Comparison of ENCODE assay signal across 8 cellular contexts in genomic region chr7:56105508-56105907, GRCh38. TPM values are rescaled to one million over a fixed set of nuclear protein-coding genes. Genes with fewer than 3 reads are reported as not detected.
DNase-seq lines count a peak whose midpoint lies in the region; ATAC-seq, FAIRE-seq and TF ChIP-seq lines count a peak whose summit lies in the region.

No MANE protein-coding gene starts in this region.

- POLR2A ChIA-PET in SK-N-SH (lab: Yijun Ruan, JAX), result interaction anchor here (0.8 to 1.5 kb wide), 5 partner anchors 10 to 219 kb away, joined by 3 to 8 read pairs (median 4); partner anchors contain the start of genes CCT6A, NUPR2 and PSPH

- no peaks in the 10 kb centered on the region for H3K9me2 ChIP-seq in SK-N-SH

- H3K27ac ChIP-seq in SK-N-SH (ENCODE audit: low read depth in 2 of 2, low read length in 1 of 2) (peak overlapping the region; percentile 70 to 88; a peak in 3 of 4 replicates), urinary bladder (ENCODE audit: low read depth) (peak overlapping the region; percentile 5)

- CTCF ChIA-PET in SK-N-SH (lab: Yijun Ruan, JAX), result interaction anchor here (1.2 to 1.6 kb wide), 3 partner anchors 26 to 31 kb away, joined by 4 to 9 read pairs (median 8); no protein-coding TSS in a partner anchor

- DNase-seq in ELR (ENCODE audit: low read depth), result peak; percentile 87
- DNase-seq in SK-N-SH, result no peak
- peak; percentile 67 to 82 for DNase-seq in dermis microvascular lymphatic vessel endothelial cell (ENCODE audit: low read depth in 2 of 2)
- DNase-seq in mucosa of descending colon, result peak in 1 of 3 donors; percentile 50
- DNase-seq in frontal cortex (ENCODE audit: low spot score in 2 of 2), result no peak
- DNase-seq in SK-N-DZ (ENCODE audit: low spot score), result no peak

- TF ChIP-seq CTCF in SK-N-SH (IDR thresholded peaks at IDR 0.05), result no peak
- TF ChIP-seq CTCF in mucosa of descending colon (IDR thresholded peaks at IDR 0.05), result no peak

- no peak for TF ChIP-seq RAD21 in SK-N-SH (IDR thresholded peaks at IDR 0.05; ENCODE audit: low read length)

- FAIRE-seq in frontal cortex (lab: Jason Lieb, UNC), result no peak

- H3K9me3 ChIP-seq in SK-N-SH, result no peaks in the 10 kb centered on the region
- H3K9me3 ChIP-seq in mucosa of descending colon, result no peaks in the 10 kb centered on the region

- H3K36me3 ChIP-seq in SK-N-SH (replicated peaks in 1 of 2; ENCODE audit: control insufficient read depth in 1 of 2, insufficient read depth in 2 of 2, low read length in 1 of 2) (peaks cover 34 to 42% of the 10 kb centered on the region in 2 experiments), mucosa of descending colon (ENCODE audit: low read depth) (peaks cover 23% of the 10 kb centered on the region), urinary bladder (ENCODE audit: insufficient read depth) (peaks cover 4% of the 10 kb centered on the region)

- ATAC-seq in HG03159 (IDR thresholded peaks at IDR 0.05; ENCODE audit: unreplicated experiment), result peak; percentile 29
- ATAC-seq in mucosa of descending colon, result peak; percentile 63

- intact Hi-C loops in mucosa of descending colon (cut with DNase I, micrococcal nuclease), result no loop called here

- 8% methylated on average over 6 of the region's 6 CpGs for WGBS in SK-N-SH (ENCODE audit: low lambda C conversion rate)
- 21% methylated on average over 6 of the region's 6 CpGs for WGBS in urinary bladder

- H2AFZ ChIP-seq in SK-N-SH (ENCODE audit: low read depth), result peak overlapping the region; percentile 52; the same call in 1 of the 2 replicates

- H3K79me2 ChIP-seq in SK-N-SH (ENCODE audit: insufficient read depth), result peaks cover 40% of the 10 kb centered on the region

- peaks cover 33% of the 10 kb centered on the region for H4K20me1 ChIP-seq in SK-N-SH (ENCODE audit: insufficient read depth)

- H3K4me3 ChIP-seq in SK-N-SH (ENCODE audit: low read depth in 2 of 2, low read length in 1 of 2) (peak overlapping the region; percentile 75 to 86), mucosa of descending colon (peak overlapping the region; percentile 95), urinary bladder (ENCODE audit: low read depth, low read length) (peak overlapping the region; percentile 56)

- no peaks in the 10 kb centered on the region; the same call in 1 of the 2 replicates for H3K27me3 ChIP-seq in SK-N-SH (ENCODE audit: insufficient read depth)

- peak overlapping the region; percentile 92 for H3K9ac ChIP-seq in SK-N-SH

- H3F3A ChIP-seq in SK-N-SH (replicated peaks; ENCODE audit: insufficient read depth), result peaks cover 31% of the 10 kb centered on the region

- peak overlapping the region; percentile 86 for H3K4me2 ChIP-seq in SK-N-SH

- no peak for TF ChIP-seq EP300 in SK-N-SH (IDR thresholded peaks at IDR 0.05; ENCODE audit: borderline replicate concordance in 1 of 2, low read depth in 1 of 2, low read length in 1 of 2)

- H3K4me1 ChIP-seq in SK-N-SH (ENCODE audit: control insufficient read depth in 1 of 2, insufficient read depth in 2 of 2, low read depth in 1 of 2, low read length in 1 of 2) (peaks cover 0 to 8% of the 10 kb centered on the region in 2 experiments; a peak in 2 of 4 replicates), mucosa of descending colon (ENCODE audit: low read depth) (peaks cover 12% of the 10 kb centered on the region), urinary bladder (ENCODE audit: insufficient read depth) (no peaks in the 10 kb centered on the region)

TF ChIP-seq in SK-N-SH, 30 proteins besides CTCF, POLR2A, EP300 and RAD21 (continues in another document):
- no peak for TF ChIP-seq SIN3A (IDR thresholded peaks at IDR 0.05; ENCODE audit: borderline replicate concordance, low read depth, low read length)
- TF ChIP-seq, protein P1, sequence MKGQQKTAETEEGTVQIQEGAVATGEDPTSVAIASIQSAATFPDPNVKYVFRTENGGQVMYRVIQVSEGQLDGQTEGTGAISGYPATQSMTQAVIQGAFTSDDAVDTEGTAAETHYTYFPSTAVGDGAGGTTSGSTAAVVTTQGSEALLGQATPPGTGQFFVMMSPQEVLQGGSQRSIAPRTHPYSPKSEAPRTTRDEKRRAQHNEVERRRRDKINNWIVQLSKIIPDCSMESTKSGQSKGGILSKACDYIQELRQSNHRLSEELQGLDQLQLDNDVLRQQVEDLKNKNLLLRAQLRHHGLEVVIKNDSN (IDR thresholded peaks at IDR 0.05; ENCODE audit: borderline replicate concordance, low read depth), result no peak
- TF ChIP-seq ELF1 (IDR thresholded peaks at IDR 0.05), result 0 out of 2 replicates have a peak, but pooled peaks have one; percentile 6
- TF ChIP-seq CHD2 (IDR thresholded peaks at IDR 0.05; ENCODE audit: low read length, partially characterized antibody), result no peak
- TF ChIP-seq MXI1 (IDR thresholded peaks at IDR 0.05; ENCODE audit: low read depth, low read length), result no peak
- TF ChIP-seq FOXJ3 (CRISPR knock-in tag; IDR thresholded peaks at IDR 0.05), result no peak
- TF ChIP-seq, protein P2, sequence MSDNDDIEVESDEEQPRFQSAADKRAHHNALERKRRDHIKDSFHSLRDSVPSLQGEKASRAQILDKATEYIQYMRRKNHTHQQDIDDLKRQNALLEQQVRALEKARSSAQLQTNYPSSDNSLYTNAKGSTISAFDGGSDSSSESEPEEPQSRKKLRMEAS (IDR thresholded peaks at IDR 0.05; ENCODE audit: low read depth), result 0 out of 2 replicates have a peak, but pooled peaks have one; percentile 19
- TF ChIP-seq MEF2A (IDR thresholded peaks at IDR 0.05; ENCODE audit: borderline replicate concordance, low read depth), result no peak
- no peak for TF ChIP-seq POLR2AphosphoS5 (IDR thresholded peaks at IDR 0.05; ENCODE audit: low read depth, low read length)
- no peak for TF ChIP-seq TAF1 (IDR thresholded peaks at IDR 0.05; ENCODE audit: borderline replicate concordance, low read depth, low read length)
- TF ChIP-seq RCOR1 (IDR thresholded peaks at IDR 0.05; ENCODE audit: low read length), result no peak
- TF ChIP-seq GATA2 (CRISPR knock-in tag; IDR thresholded peaks at IDR 0.05), result no peak
- TF ChIP-seq YY1 (IDR thresholded peaks at IDR 0.05; ENCODE audit: low read depth), result no peak
- no peak for TF ChIP-seq SMC3 (IDR thresholded peaks at IDR 0.05; ENCODE audit: low read depth, low read length)
- TF ChIP-seq PBX3 (IDR thresholded peaks at IDR 0.05), result no peak

RNA-seq across cellular contexts. Expression of gene CHCHD2, which starts 0.8 kb away (rescaled TPM):
- polyA plus RNA-seq in SK-N-SH (2012; rRNA removed) (500 and 624 TPM in 2 replicates), urinary bladder (495 TPM)
- 487 and 543 TPM in 2 replicates for polyA plus RNA-seq in SK-N-SH (2012; cell fraction: cytosol; rRNA removed)
- polyA plus RNA-seq in SK-N-SH (2012; cell fraction: nucleus; rRNA removed), result 218 and 286 TPM in 2 replicates
- total RNA-seq in dermis microvascular lymphatic vessel endothelial cell (237 and 295 TPM in 2 replicates), mucosa of descending colon (100 to 1,000 TPM; 233 to 287 (median 282) TPM), urinary bladder (156 TPM), frontal cortex (196 TPM)
- polyA plus RNA-seq in SK-N-DZ (2014; cell fraction: cytosol; rRNA removed), result 1,399 and 1,409 TPM in 2 replicates
- polyA plus RNA-seq in SK-N-DZ (2014; cell fraction: nucleus; rRNA removed), result 916 and 1,164 TPM in 2 replicates

RNA-seq across cellular contexts. Expression of gene NUPR2, which starts 10.7 kb away (rescaled TPM):
- polyA plus RNA-seq in SK-N-SH (2012; rRNA removed) (not detected in 2 replicates), urinary bladder (not detected)
- not detected in 2 replicates for polyA plus RNA-seq in SK-N-SH (2012; cell fraction: cytosol; rRNA removed)
- polyA plus RNA-seq in SK-N-SH (2012; cell fraction: nucleus; rRNA removed), result not detected in 2 replicates
- total RNA-seq in dermis microvascular lymphatic vessel endothelial cell (not detected in 2 replicates), mucosa of descending colon (1 to 10 TPM in 2 of 3 donors, not detected in 1; 1.1 to 1.6 TPM), urinary bladder (0.79 TPM), frontal cortex (not detected)
- polyA plus RNA-seq in SK-N-DZ (2014; cell fraction: cytosol; rRNA removed), result not detected in 2 replicates
- not detected in 2 replicates for polyA plus RNA-seq in SK-N-DZ (2014; cell fraction: nucleus; rRNA removed)

RNA-seq across cellular contexts. Expression of gene PHKG1, which starts 12.8 kb away (rescaled TPM):
- polyA plus RNA-seq in SK-N-SH (2012; rRNA removed) (0.91 and 2.5 TPM in 2 replicates), urinary bladder (13.0 TPM)
- 0.46 and 0.75 TPM in 2 replicates for polyA plus RNA-seq in SK-N-SH (2012; cell fraction: cytosol; rRNA removed)
- 6.1 and 7.6 TPM in 2 replicates for polyA plus RNA-seq in SK-N-SH (2012; cell fraction: nucleus; rRNA removed)
- total RNA-seq in dermis microvascular lymphatic vessel endothelial cell (0.13 and 0.38 TPM in 2 replicates), mucosa of descending colon (10 to 100 TPM in 1 of 3 donors, 1 to 10 TPM in 1, under 1 TPM in 1; 0.58 to 11.6 (median 2.0) TPM), urinary bladder (3.6 TPM), frontal cortex (3.7 TPM)
- 0.24 and 0.50 TPM in 2 replicates for polyA plus RNA-seq in SK-N-DZ (2014; cell fraction: cytosol; rRNA removed)
- polyA plus RNA-seq in SK-N-DZ (2014; cell fraction: nucleus; rRNA removed), result 0.51 and 1.3 TPM in 2 replicates

RNA-seq across cellular contexts. Expression of gene SUMF2, which starts 41.4 kb away (rescaled TPM):
- polyA plus RNA-seq in SK-N-SH (2012; rRNA removed) (130 and 162 TPM in 2 replicates), urinary bladder (104 TPM)
- 82.7 and 115 TPM in 2 replicates for polyA plus RNA-seq in SK-N-SH (2012; cell fraction: cytosol; rRNA removed)
- 182 and 258 TPM in 2 replicates for polyA plus RNA-seq in SK-N-SH (2012; cell fraction: nucleus; rRNA removed)
- total RNA-seq in dermis microvascular lymphatic vessel endothelial cell (151 and 194 TPM in 2 replicates), mucosa of descending colon (100 to 1,000 TPM in 2 of 3 donors, 10 to 100 TPM in 1; 91.6 to 122 (median 101) TPM), urinary bladder (62.9 TPM), frontal cortex (91.3 TPM)
- 115 and 137 TPM in 2 replicates for polyA plus RNA-seq in SK-N-DZ (2014; cell fraction: cytosol; rRNA removed)
- 121 and 134 TPM in 2 replicates for polyA plus RNA-seq in SK-N-DZ (2014; cell fraction: nucleus; rRNA removed)

RNA-seq across cellular contexts. Expression of gene CCT6A, which starts 53.9 kb away (rescaled TPM):
- polyA plus RNA-seq in SK-N-SH (2012; rRNA removed) (221 and 345 TPM in 2 replicates), urinary bladder (90.8 TPM)
- 338 and 380 TPM in 2 replicates for polyA plus RNA-seq in SK-N-SH (2012; cell fraction: cytosol; rRNA removed)
- 175 and 324 TPM in 2 replicates for polyA plus RNA-seq in SK-N-SH (2012; cell fraction: nucleus; rRNA removed)
- total RNA-seq in dermis microvascular lymphatic vessel endothelial cell (171 and 229 TPM in 2 replicates), mucosa of descending colon (10 to 100 TPM; 62.7 to 92.1 (median 83.4) TPM), urinary bladder (133 TPM), frontal cortex (238 TPM)
- 344 and 383 TPM in 2 replicates for polyA plus RNA-seq in SK-N-DZ (2014; cell fraction: cytosol; rRNA removed)
- 300 and 367 TPM in 2 replicates for polyA plus RNA-seq in SK-N-DZ (2014; cell fraction: nucleus; rRNA removed)

Comparison
In these comparisons a context has a peak if more than half of its experiments do, and no peak if none do; other contexts are left out.
1. DNase-seq: peak in ELR (single experiment) and dermis microvascular lymphatic vessel endothelial cell (2 of 2); none in SK-N-SH (single experiment), frontal cortex (0 of 2) and SK-N-DZ (single experiment).
2. Peak in every context shown above with its lines, with median percentiles within 50 percentile points of each other: H3K4me3 ChIP-seq.